Comparison of ENCODE assay signal across 7 cellular contexts in the genomic region with DNA sequence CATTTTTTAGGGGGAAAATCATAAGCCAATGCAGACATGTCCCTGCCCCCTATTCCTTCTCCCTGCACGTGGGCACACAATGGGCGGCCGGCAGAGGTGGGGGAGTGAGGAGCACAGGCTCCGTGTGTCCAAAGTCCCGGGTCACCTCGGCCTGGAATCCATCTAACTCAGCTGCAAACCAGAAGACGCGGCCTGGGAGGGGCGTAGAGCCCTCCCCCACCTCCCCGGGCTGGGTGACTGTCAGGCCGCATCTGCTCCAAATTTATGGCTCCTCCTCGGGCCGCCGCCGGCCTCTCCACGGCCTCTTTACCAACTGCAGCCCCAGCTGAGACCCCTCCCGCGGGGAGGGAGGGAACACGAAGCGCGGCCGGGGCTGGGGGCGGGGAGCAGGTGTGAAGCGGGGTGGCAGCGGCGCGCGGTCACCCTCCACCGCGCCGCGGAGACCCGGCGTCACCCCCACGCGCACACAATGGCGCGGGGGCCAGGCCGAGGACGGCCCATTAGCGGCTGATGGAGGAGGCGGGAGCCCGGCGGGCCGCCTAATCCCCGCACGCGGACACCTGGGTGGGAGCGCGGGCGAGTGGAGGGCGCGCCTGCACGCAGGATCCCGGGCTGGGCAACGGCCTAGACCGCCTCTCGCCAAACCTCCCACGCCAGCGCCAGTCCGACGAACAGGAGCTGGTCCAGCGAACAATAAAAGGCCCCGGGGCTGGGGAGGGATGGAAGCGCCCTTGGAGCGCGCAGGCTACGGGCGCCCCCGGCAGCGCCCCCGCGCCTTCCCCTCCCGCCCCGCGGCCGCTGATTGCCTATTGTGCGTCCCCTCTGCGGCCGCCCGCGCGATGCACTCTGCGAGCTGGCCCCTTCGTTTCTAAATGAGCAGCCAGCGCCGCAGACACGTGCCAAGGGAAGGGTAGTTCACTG. TPM values are rescaled to one million over a fixed set of nuclear protein-coding genes. Genes with fewer than 3 reads are reported as not detected.
DNase-seq lines count a peak whose midpoint lies in the region; ATAC-seq and TF ChIP-seq lines count a peak whose summit lies in the region.

No MANE protein-coding gene starts in this region.

- in situ Hi-C loops in GM13976 (cut with MboI; ENCODE audit: low sequenced_read_pairs, unreplicated experiment) = loop anchor here (10.0 kb wide), 1 partner anchor 175 kb away; no protein-coding TSS in a partner anchor

- H3K4me1 ChIP-seq in heart right ventricle (peaks cover 7 to 34% (median 27%) of the 10 kb centered on the region in 9 donors), gastroesophageal sphincter (peaks cover 0 to 40% (median 20%) of the 10 kb centered on the region in 3 donors)

- no peak for TF ChIP-seq EP300 in gastroesophageal sphincter (IDR thresholded peaks at IDR 0.05)

- H3K27ac ChIP-seq in SK-N-MC (no peak overlapping the region), heart right ventricle (no peak overlapping the region), skin epidermis (no peak overlapping the region), gastroesophageal sphincter (no peak overlapping the region)

- TF ChIP-seq CTCF in GM13976 (IDR thresholded peaks at IDR 0.05; ENCODE audit: borderline replicate concordance, control extremely low read depth, extremely low read depth, insufficient read depth, missing control alignments) = no peak
- no peak for TF ChIP-seq CTCF in heart right ventricle (IDR thresholded peaks at IDR 0.05)
- TF ChIP-seq CTCF in gastroesophageal sphincter (IDR thresholded peaks at IDR 0.05) = no peak

- 0 to 1% methylated on average over 87 to 88 of the region's 88 CpGs for WGBS in heart right ventricle, 2 donors
- WGBS in gastroesophageal sphincter (ENCODE audit: low coverage in 1 of 2), 2 donors = no CpG with 5 or more reads among the region's 88 CpGs

- H3K9me3 ChIP-seq in SK-N-MC (ENCODE audit: low read depth, low read length) = no peaks in the 10 kb centered on the region
- no peaks in the 10 kb centered on the region for H3K9me3 ChIP-seq in heart right ventricle
- H3K9me3 ChIP-seq in gastroesophageal sphincter = no peaks in the 10 kb centered on the region

- intact Hi-C loops in heart right ventricle (cut with DNase I) = loop anchor here in 9 of 10 donors (2.0 to 10.0 kb wide), 9 partner anchors 37 to 195 kb away; a partner anchor contains a TSS

- DNase-seq in GM13976 (ENCODE audit: low spot score) (peak; percentile 35), SK-N-MC (ENCODE audit: low read depth, low spot score) (no peak), heart right ventricle (no peak), germinal center (ENCODE audit: low spot score) (no peak)
- DNase-seq in stimulated activated CD4-positive, alpha-beta T cell treated with anti-CD3 and anti-CD28 coated beads, Interleukin-4, amount 100 ng/mL, for 24 hours = no peak

- ATAC-seq in heart right ventricle (peak in 1 of 8 donors; percentile 42), gastroesophageal sphincter (no peak)

- H3K9ac ChIP-seq in SK-N-MC (ENCODE audit: insufficient read length) = no peak overlapping the region

- TF ChIP-seq POLR2A in gastroesophageal sphincter (IDR thresholded peaks at IDR 0.05) = no peak

- peak overlapping the region; percentile 58 for H3K4me3 ChIP-seq in SK-N-MC
- H3K4me3 ChIP-seq in heart right ventricle = peak overlapping the region in 9 of 10 donors; percentile 24 to 57 (median 46)
- H3K4me3 ChIP-seq in skin epidermis = peak overlapping the region in 5 of 7 experiments; percentile 8 to 35 (median 18)
- H3K4me3 ChIP-seq in gastroesophageal sphincter = peak overlapping the region in 1 of 2 donors; percentile 46

- H3K36me3 ChIP-seq in SK-N-MC (ENCODE audit: insufficient read depth, low read length) (no peaks in the 10 kb centered on the region), heart right ventricle (no peaks in the 10 kb centered on the region), gastroesophageal sphincter (no peaks in the 10 kb centered on the region)

- H3K27me3 ChIP-seq in heart right ventricle = peaks cover 35 to 88% (median 67%) of the 10 kb centered on the region in 7 donors
- H3K27me3 ChIP-seq in gastroesophageal sphincter = peaks cover 68% of the 10 kb centered on the region

RNA-seq across cellular contexts. Expression of a gene that starts 25.9 kb away (rescaled TPM):
- total RNA-seq in heart right ventricle = 1 to 10 TPM; 1.5 to 7.8 (median 3.6) TPM
- polyA plus RNA-seq in heart right ventricle = 10 to 100 TPM in 1 of 2 donors, 1 to 10 TPM in 1; 4.9 to 19.8 TPM
- 10 to 100 TPM in 1 of 4 donors, 1 to 10 TPM in 3; 3.6 to 10.8 (median 9.2) TPM for total RNA-seq in gastroesophageal sphincter

RNA-seq across cellular contexts. Expression of a gene that starts 39.1 kb away (rescaled TPM):
- total RNA-seq in heart right ventricle (1 to 10 TPM; 2.4 to 4.6 (median 3.1) TPM), gastroesophageal sphincter (10 to 100 TPM in 3 of 4 donors, 1 to 10 TPM in 1; 7.0 to 34.9 (median 13.0) TPM)
- polyA plus RNA-seq in heart right ventricle = 10 to 100 TPM in 1 of 2 donors, 1 to 10 TPM in 1; 3.5 to 15.9 TPM

RNA-seq across cellular contexts. Expression of a gene that starts 58.4 kb away (rescaled TPM):
- 10 to 100 TPM; 14.2 to 42.6 (median 22.0) TPM for total RNA-seq in heart right ventricle
- 10 to 100 TPM; 17.9 to 39.1 TPM for polyA plus RNA-seq in heart right ventricle
- 10 to 100 TPM; 13.9 to 33.6 (median 23.4) TPM for total RNA-seq in gastroesophageal sphincter
